In the genomic region with DNA sequence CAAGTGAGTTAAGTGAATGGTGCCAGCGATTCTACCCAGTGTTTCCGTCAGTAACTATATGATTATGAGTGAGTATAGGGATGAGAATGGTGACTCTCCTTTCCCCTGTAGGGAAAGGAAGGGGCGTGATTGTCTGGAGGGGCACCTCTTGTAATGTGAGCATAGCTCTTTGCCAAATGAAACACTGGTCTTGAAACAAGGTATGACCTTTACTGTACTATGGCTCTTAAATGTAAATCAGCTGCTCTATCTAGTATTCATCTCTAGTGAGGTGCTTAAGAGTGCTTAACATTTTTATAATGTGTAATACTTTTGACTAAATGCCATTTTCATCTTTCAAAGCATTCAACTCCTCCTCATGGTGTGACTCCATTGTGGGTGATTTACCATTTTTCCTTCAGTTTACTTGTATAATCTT, we compare ENCODE assay signal across 10 cellular contexts. TPM values are rescaled to one million over a fixed set of nuclear protein-coding genes. Genes with fewer than 3 reads are reported as not detected.
DNase-seq lines count a peak whose midpoint lies in the region; ATAC-seq and TF ChIP-seq lines count a peak whose summit lies in the region.
"Had no signal": no experiment of that assay in that cellular context is flagged by ENCODE, and none has a peak within 500 bp of the region (broad histone marks: within the 10 kb centered on the region; RNA-seq: fewer than 3 reads in every experiment).

No MANE protein-coding gene starts in this region.

- H3K9me3 ChIP-seq in DND-41 (ENCODE audit: insufficient read depth, low read length, severe bottlenecking) (no peaks in the 10 kb centered on the region), H9 (ENCODE audit: control insufficient read depth, low read depth, low read length) (no peaks in the 10 kb centered on the region)
- H3K9me3 ChIP-seq: adrenal gland had no signal

- peaks cover 23% of the 10 kb centered on the region for H3K36me3 ChIP-seq in DND-41 (ENCODE audit: insufficient read depth, low read length)
- H3K36me3 ChIP-seq: adrenal gland had no signal

- no peaks in the 10 kb centered on the region for H3K79me1 ChIP-seq in H9 (ENCODE audit: insufficient read depth, low read depth, low read length, poor library complexity, severe bottlenecking)

- no CpG with 5 or more reads among the region's 3 CpGs for WGBS in H9 (ENCODE audit: extremely low coverage, insufficient read length, low lambda C conversion rate)

- H3K9ac ChIP-seq in DND-41 (ENCODE audit: low read depth, low read length) (no peak overlapping the region), H9 (ENCODE audit: extremely low read depth, insufficient read length, low read length) (no peak overlapping the region)

- H2AFZ ChIP-seq in DND-41 (ENCODE audit: low read depth, low read length), result no peak overlapping the region
- no peak overlapping the region for H2AFZ ChIP-seq in H9 (ENCODE audit: low read length)

- H2BK120ac ChIP-seq in H9 (ENCODE audit: low read depth, low read length, poor library complexity, severe bottlenecking), result no peak overlapping the region

- peaks cover 5 to 7% of the 10 kb centered on the region in 2 donors for H3K36me3 Mint-ChIP-seq in activated naive CD4-positive, alpha-beta T cell treated with anti-CD3 and anti-CD28 coated beads, Interleukin-2, amount 50 U/mL, for 72 hours
- H3K36me3 Mint-ChIP-seq in natural killer cell treated with Interleukin-12 subunit alpha and Interleukin-12 subunit beta and Interleukin-15 and Interleukin-18, amount 100 ng/mL, for 72 hours, result no peaks in the 10 kb centered on the region
- peaks cover 0 to 21% (median 18%) of the 10 kb centered on the region in 3 experiments; a peak in 6 of 7 replicates for H3K36me3 Mint-ChIP-seq in H9 (ENCODE audit: insufficient read depth in 1 of 3, low read depth in 3 of 3)

- H2BK12ac ChIP-seq in H9 (ENCODE audit: insufficient read length, low read depth, low read length), result no peak overlapping the region

- H4K20me1 ChIP-seq in DND-41 (ENCODE audit: insufficient read depth, low read length), result peaks cover 90% of the 10 kb centered on the region
- H4K20me1 ChIP-seq in H9 (ENCODE audit: control insufficient read depth, insufficient read depth, insufficient read length), result no peaks in the 10 kb centered on the region

- H3K4me3 ChIP-seq in DND-41 (ENCODE audit: low read depth in 1 of 2, low read length in 2 of 2), result no peak overlapping the region
- H3K4me3 ChIP-seq: adrenal gland had no signal

- H4K5ac ChIP-seq in H9 (ENCODE audit: insufficient read length, low read depth, low read length), result no peak overlapping the region

- DNase-seq in DND-41 (no peak), NCI-H2029 treated with DMSO at 0.1 percent for 48 hours (lab: John Stamatoyannopoulos, UW) (peak; percentile 70), H9 (no peak), kidney tubule cell (ENCODE audit: low spot score) (no peak)
- no peak for DNase-seq in activated naive CD4-positive, alpha-beta T cell treated with anti-CD3 and anti-CD28 coated beads, Interleukin-2, amount 50 U/mL, for 72 hours (ENCODE audit: low spot score in 2 of 2)
- no peak for DNase-seq in natural killer cell treated with Interleukin-12 subunit alpha and Interleukin-12 subunit beta and Interleukin-15 and Interleukin-18, amount 100 ng/mL, for 72 hours (ENCODE audit: low spot score)
- DNase-seq in activated effector memory CD4-positive, alpha-beta T cell treated with anti-CD3 and anti-CD28 coated beads, Interleukin-2, amount 50 U/mL, for 16 hours, result no peak
- DNase-seq: erythroblast, posterior cingulate gyrus had no signal

- H2BK20ac ChIP-seq in H9 (ENCODE audit: low read depth, low read length, poor library complexity, severe bottlenecking), result no peak overlapping the region

- no peak overlapping the region for H3K4ac ChIP-seq in H9 (ENCODE audit: low read depth, low read length)

- H3K23ac ChIP-seq in H9 (ENCODE audit: insufficient read length, low read depth, low read length), result no peak overlapping the region

- H3K27me3 ChIP-seq in DND-41 (ENCODE audit: insufficient read depth, low read length, poor library complexity) (no peaks in the 10 kb centered on the region), H9 (ENCODE audit: insufficient read depth, low read length) (no peaks in the 10 kb centered on the region)
- H3K27me3 ChIP-seq: adrenal gland had no signal

- H3K9me3 Mint-ChIP-seq in activated naive CD4-positive, alpha-beta T cell treated with anti-CD3 and anti-CD28 coated beads, Interleukin-2, amount 50 U/mL, for 72 hours, result no peaks in the 10 kb centered on the region
- no peaks in the 10 kb centered on the region for H3K9me3 Mint-ChIP-seq in natural killer cell treated with Interleukin-12 subunit alpha and Interleukin-12 subunit beta and Interleukin-15 and Interleukin-18, amount 100 ng/mL, for 72 hours
- no peaks in the 10 kb centered on the region for H3K9me3 Mint-ChIP-seq in H9

- no peak overlapping the region for H3K56ac ChIP-seq in H9 (ENCODE audit: insufficient read length, low read depth, low read length)

- H3K18ac ChIP-seq in H9 (ENCODE audit: insufficient read length, low read depth, low read length), result no peak overlapping the region

- no peak overlapping the region; the same call in 1 of the 2 replicates for H3K4me2 ChIP-seq in DND-41 (ENCODE audit: insufficient read depth, low read length)
- no peak overlapping the region for H3K4me2 ChIP-seq in H9 (ENCODE audit: insufficient read depth, insufficient read length, low read length)

- no peaks in the 10 kb centered on the region for H3K23me2 ChIP-seq in H9 (ENCODE audit: insufficient read length, low read depth, low read length, poor library complexity, severe bottlenecking)

- no peak overlapping the region for H2AK5ac ChIP-seq in H9 (ENCODE audit: insufficient read length, low read length)

- no peaks in the 10 kb centered on the region for H3K27me3 Mint-ChIP-seq in natural killer cell treated with Interleukin-12 subunit alpha and Interleukin-12 subunit beta and Interleukin-15 and Interleukin-18, amount 100 ng/mL, for 72 hours
- H3K27me3 Mint-ChIP-seq in H9 (ENCODE audit: low read depth), result no peaks in the 10 kb centered on the region

- peak overlapping the region; percentile 67 for H3K4me3 Mint-ChIP-seq in natural killer cell treated with Interleukin-12 subunit alpha and Interleukin-12 subunit beta and Interleukin-15 and Interleukin-18, amount 100 ng/mL, for 72 hours
- H3K4me3 Mint-ChIP-seq in H9, result no peak overlapping the region

- H3K27ac Mint-ChIP-seq in activated naive CD4-positive, alpha-beta T cell treated with anti-CD3 and anti-CD28 coated beads, Interleukin-2, amount 50 U/mL, for 72 hours, result peak overlapping the region in 1 of 2 donors; percentile 85
- H3K27ac Mint-ChIP-seq in natural killer cell treated with Interleukin-12 subunit alpha and Interleukin-12 subunit beta and Interleukin-15 and Interleukin-18, amount 100 ng/mL, for 72 hours, result peak overlapping the region in 1 of 2 donors; percentile 34
- H3K27ac Mint-ChIP-seq in H9, result peak overlapping the region in 1 of 3 experiments; percentile 67; a peak in 2 of 7 replicates

- H2BK5ac ChIP-seq in H9 (ENCODE audit: insufficient read length, low read length), result no peak overlapping the region

- no peak overlapping the region for H4K91ac ChIP-seq in H9 (ENCODE audit: insufficient read length, low read depth, low read length)

- H3K79me2 ChIP-seq in DND-41 (ENCODE audit: insufficient read depth, low read length) (peaks cover 100% of the 10 kb centered on the region), H9 (ENCODE audit: insufficient read depth, low read length) (peaks cover 86% of the 10 kb centered on the region)

- ATAC-seq in DND-41 (ENCODE audit: insufficient read depth, low read depth), result 0 out of 3 replicates have a peak, but pooled peaks have one; percentile 19
- peak; percentile 54 to 70 for ATAC-seq in activated naive CD4-positive, alpha-beta T cell treated with anti-CD3 and anti-CD28 coated beads, Interleukin-2, amount 50 U/mL, for 72 hours
- no peak for ATAC-seq in natural killer cell treated with Interleukin-12 subunit alpha and Interleukin-12 subunit beta and Interleukin-15 and Interleukin-18, amount 100 ng/mL, for 72 hours

- TF ChIP-seq CTCF in DND-41 (IDR thresholded peaks at IDR 0.05; ENCODE audit: borderline replicate concordance, extremely low read depth, low read length, poor library complexity, severe bottlenecking) (no peak), H9 (conservative IDR thresholded peaks at IDR 0.05) (no peak)

- H3K14ac ChIP-seq in H9 (ENCODE audit: insufficient read depth, low read length), result no peak overlapping the region

- H4K8ac ChIP-seq in H9 (replicated peaks; ENCODE audit: insufficient read length, low read depth, low read length), result no peak overlapping the region

- H3K4me1 Mint-ChIP-seq in natural killer cell treated with Interleukin-12 subunit alpha and Interleukin-12 subunit beta and Interleukin-15 and Interleukin-18, amount 100 ng/mL, for 72 hours (ENCODE audit: low read depth in 2 of 2), result peaks cover 54 to 61% of the 10 kb centered on the region in 2 donors
- H3K4me1 Mint-ChIP-seq in H9, result peaks cover 35 to 41% of the 10 kb centered on the region in 2 experiments

- H3K4me1 ChIP-seq in DND-41 (ENCODE audit: insufficient read depth, low read length) (peaks cover 19% of the 10 kb centered on the region), H9 (ENCODE audit: insufficient read depth, low read length) (no peaks in the 10 kb centered on the region)

- no peak overlapping the region for H3T11ph ChIP-seq in H9 (ENCODE audit: low read length)

- H2BK15ac ChIP-seq in H9 (ENCODE audit: low read depth, low read length), result no peak overlapping the region

- H3K27ac ChIP-seq in DND-41 (ENCODE audit: low read length) (no peak overlapping the region), H9 (ENCODE audit: insufficient read length, low read depth, low read length) (no peak overlapping the region)

RNA-seq across cellular contexts. Expression of a gene that starts 11.0 kb away (rescaled TPM):
- total RNA-seq in activated naive CD4-positive, alpha-beta T cell treated with anti-CD3 and anti-CD28 coated beads, Interleukin-2, amount 50 U/mL, for 72 hours, result 10 to 100 TPM; 56.0 to 64.7 TPM
- 10 to 100 TPM; 55.2 to 86.2 TPM for total RNA-seq in natural killer cell treated with Interleukin-12 subunit alpha and Interleukin-12 subunit beta and Interleukin-15 and Interleukin-18, amount 100 ng/mL, for 72 hours
- total RNA-seq in H9 (2021), result 61.0 and 65.4 TPM in 2 replicates

RNA-seq across cellular contexts. Expression of a gene that starts 53.6 kb away (rescaled TPM):
- 10 to 100 TPM; 22.5 to 30.1 TPM for total RNA-seq in activated naive CD4-positive, alpha-beta T cell treated with anti-CD3 and anti-CD28 coated beads, Interleukin-2, amount 50 U/mL, for 72 hours
- total RNA-seq in natural killer cell treated with Interleukin-12 subunit alpha and Interleukin-12 subunit beta and Interleukin-15 and Interleukin-18, amount 100 ng/mL, for 72 hours, result 10 to 100 TPM; 38.6 to 45.2 TPM
- 24.2 and 24.3 TPM in 2 replicates for total RNA-seq in H9 (2021)

Comparison
In these comparisons a context has a peak if more than half of its experiments do, and no peak if none do; other contexts are left out.
1. ATAC-seq: peak in DND-41 (single experiment) and activated naive CD4-positive, alpha-beta T cell treated with anti-CD3 and anti-CD28 coated beads, Interleukin-2, amount 50 U/mL, for 72 hours (2 of 2); none in natural killer cell treated with Interleukin-12 subunit alpha and Interleukin-12 subunit beta and Interleukin-15 and Interleukin-18, amount 100 ng/mL, for 72 hours (0 of 2).